8 cellular contexts compared by ENCODE assay signal in genomic region chrX:47143894-47144625, GRCh38. TPM values are rescaled to one million over a fixed set of nuclear protein-coding genes. Genes with fewer than 3 reads are reported as not detected.
A peak's percentile ranks its signal among the peaks of the same experiment; 100 is the strongest.
DNase-seq lines count a peak whose midpoint lies in the region; ATAC-seq and TF ChIP-seq lines count a peak whose summit lies in the region.

No MANE protein-coding gene starts in this region.

- H3K4me3 ChIP-seq in AG04449 (ENCODE audit: low read depth, low read length) (peak overlapping the region; percentile 80), GM12864 (ENCODE audit: low read depth, low read length) (peak overlapping the region; percentile 88), Panc1 (ENCODE audit: low read depth in 2 of 2, low read length in 2 of 2) (peak overlapping the region; percentile 84 to 85), choroid plexus epithelial cell (ENCODE audit: low read depth, low read length) (peak overlapping the region; percentile 83)

- no peaks in the 10 kb centered on the region for H3K27me3 ChIP-seq in Panc1 (ENCODE audit: control insufficient read depth, insufficient read depth, low read length)

- ATAC-seq in HG03025 (IDR thresholded peaks at IDR 0.05; ENCODE audit: low FRiP score, unreplicated experiment) (peak; percentile 12), Panc1 (peak; percentile 17), left lobe of liver (peak; percentile 35)

- H3K4me1 ChIP-seq in Panc1 (ENCODE audit: control insufficient read depth, insufficient read depth, low read length) = peaks cover 3% of the 10 kb centered on the region; the same call in 1 of the 2 replicates

- no peak for TF ChIP-seq CTCF in AG04449 (IDR thresholded peaks at IDR 0.05; ENCODE audit: insufficient read depth, low read length, missing control alignments)
- TF ChIP-seq CTCF in GM12864 (IDR thresholded peaks at IDR 0.05; ENCODE audit: low read depth, low read length, missing control alignments) = no peak
- no peak for TF ChIP-seq CTCF in Panc1 (IDR thresholded peaks at IDR 0.05)
- TF ChIP-seq CTCF in choroid plexus epithelial cell (conservative IDR thresholded peaks at IDR 0.05; ENCODE audit: low read depth, low read length) = no peak

- DNase-seq in AG04449 (ENCODE audit: low read depth, low spot score) (no peak), GM12864 (ENCODE audit: low read depth) (no peak), Panc1 (ENCODE audit: low read depth, low spot score) (no peak), choroid plexus epithelial cell (ENCODE audit: low read depth) (peak; percentile 33), left lobe of liver (ENCODE audit: low spot score) (peak; percentile 46), LoVo (ENCODE audit: low spot score) (no peak)
- DNase-seq in stimulated activated naive CD4-positive, alpha-beta T cell treated with Interleukin-2 at 50 U/mL for 16 hours (lab: John Stamatoyannopoulos, UW) = peak; percentile 47

- in situ Hi-C loops in Panc1 (cut with HindIII; ENCODE audit: low pct_unique_long_range_greater_than_20kb, low sequenced_read_pairs) = no loop called here

- TSS peak; percentile 94 for BruUV-seq in Panc1 (replicated peaks; lab: Mats Ljungman, UMichigan)

- CTCF ChIA-PET in AG04449 (lab: Yijun Ruan, JAX) = interaction anchor here (0.9 to 2.0 kb wide), 9 partner anchors 9 to 180 kb away, joined by 3 to 17 read pairs (median 5); no protein-coding TSS in a partner anchor
- CTCF ChIA-PET in Panc1 (lab: Charles Lee) = no interaction called here

- intact Hi-C loops in Panc1 (cut with micrococcal nuclease; ENCODE audit: unreplicated experiment) = no loop called here

- H3K36me3 ChIP-seq in Panc1 (ENCODE audit: control insufficient read depth, insufficient read depth, low read length) = no peaks in the 10 kb centered on the region; the same call in 1 of the 2 replicates

- H3K9me3 ChIP-seq in Panc1 (ENCODE audit: control insufficient read depth, insufficient read depth, low read depth, low read length) = no peaks in the 10 kb centered on the region

- POLR2A ChIA-PET in AG04449 (lab: Yijun Ruan, JAX) (interaction anchor here (0.7 to 1.2 kb wide), 2 partner anchors 15 kb away, joined by 3 to 7 read pairs; no protein-coding TSS in a partner anchor), Panc1 (lab: Charles Lee) (no interaction called here)

- peak overlapping the region; percentile 91 for H3K27ac ChIP-seq in Panc1 (ENCODE audit: low read length)

RNA-seq across cellular contexts. Expression of gene NDUFB11, which starts 0.4 kb away (rescaled TPM):
- total RNA-seq in Panc1 (2021; ENCODE audit: unreplicated experiment) (109 TPM), left lobe of liver (67.1 TPM)
- 151 TPM for polyA plus RNA-seq in Panc1 (2012; ENCODE audit: insufficient read length)

RNA-seq across cellular contexts. Expression of gene RBM10, which starts 1.0 kb away (rescaled TPM):
- total RNA-seq in Panc1 (2021; ENCODE audit: unreplicated experiment) = 47.1 TPM
- polyA plus RNA-seq in Panc1 (2012; ENCODE audit: insufficient read length) = 58.6 TPM
- 15.0 TPM for total RNA-seq in left lobe of liver

RNA-seq across cellular contexts. Expression of gene UBA1, which starts 49.6 kb away (rescaled TPM):
- total RNA-seq in Panc1 (2021; ENCODE audit: unreplicated experiment) = 302 TPM
- 333 TPM for polyA plus RNA-seq in Panc1 (2012; ENCODE audit: insufficient read length)
- total RNA-seq in left lobe of liver = 87.2 TPM

Comparison
In these comparisons a context has a peak if more than half of its experiments do, and no peak if none do; other contexts are left out.
1. DNase-seq: peak in choroid plexus epithelial cell (single experiment), left lobe of liver (single experiment) and stimulated activated naive CD4-positive, alpha-beta T cell treated with Interleukin-2 at 50 U/mL for 16 hours (single experiment); none in AG04449 (single experiment), GM12864 (single experiment), Panc1 (single experiment) and LoVo (single experiment).
2. Peak in every context shown above with its lines, with median percentiles within 50 percentile points of each other: H3K4me3 ChIP-seq and ATAC-seq.